Comparison of ENCODE assay signal across 10 cellular contexts in the genomic region with DNA sequence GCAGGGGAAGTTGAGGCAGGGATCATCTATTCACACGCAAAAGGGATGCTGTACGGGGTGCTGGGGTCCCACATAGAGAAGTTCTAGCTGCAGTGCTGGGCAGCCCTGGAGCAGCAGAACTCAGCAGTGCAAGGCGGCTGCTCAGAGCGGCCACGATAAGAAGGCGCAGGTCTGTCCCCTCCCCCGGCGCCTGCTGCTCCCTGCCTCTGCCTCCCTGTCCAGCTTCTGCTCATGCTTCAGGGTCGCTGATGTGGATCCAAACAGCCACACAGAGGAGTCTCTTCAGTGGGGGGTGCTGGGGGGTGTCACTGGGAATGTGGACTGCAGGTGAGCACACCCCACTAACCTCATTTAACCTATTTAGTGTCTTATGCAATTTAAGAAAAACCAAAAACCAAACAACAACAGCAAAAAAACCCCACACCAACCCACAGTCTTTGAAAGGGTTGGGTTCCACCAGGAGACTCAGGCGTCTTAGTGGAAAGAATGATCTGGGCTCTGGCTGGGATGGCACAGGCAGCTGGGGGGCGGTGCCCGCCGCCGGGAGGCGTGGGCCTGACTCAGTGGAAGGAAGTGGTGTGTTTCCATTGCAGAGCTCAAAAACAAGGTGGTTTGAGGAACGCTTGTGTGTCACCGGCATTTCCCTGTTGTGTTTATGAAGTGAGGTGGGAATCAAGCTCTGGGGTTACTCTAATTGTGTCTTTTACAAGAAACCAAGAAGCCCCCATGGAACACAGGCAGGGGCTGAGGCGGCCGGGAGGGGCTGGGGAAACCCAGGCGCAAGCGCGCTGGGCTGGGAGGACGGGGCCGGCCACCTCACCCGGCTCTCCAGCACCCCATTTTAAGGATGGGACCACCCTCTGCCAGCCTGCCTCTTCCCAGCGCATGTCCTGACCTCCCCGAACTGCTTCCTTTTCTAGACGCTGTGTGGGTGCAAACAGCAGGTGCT. TPM values are rescaled to one million over a fixed set of nuclear protein-coding genes. Genes with fewer than 3 reads are reported as not detected.
DNase-seq lines count a peak whose midpoint lies in the region; ATAC-seq and TF ChIP-seq lines count a peak whose summit lies in the region.
"Had no signal": no experiment of that assay in that cellular context is flagged by ENCODE, and none has a peak within 500 bp of the region (broad histone marks: within the 10 kb centered on the region; RNA-seq: fewer than 3 reads in every experiment).

No MANE protein-coding gene starts in this region.

- H3K9me2 ChIP-seq in OCI-LY1 (ENCODE audit: low read depth, low read length): no peaks in the 10 kb centered on the region

- H3K4me3 ChIP-seq in OCI-LY1 (ENCODE audit: low read depth, low read length, poor library complexity, severe bottlenecking): peak overlapping the region; percentile 25

- no peaks in the 10 kb centered on the region for H3K36me3 ChIP-seq in OCI-LY1 (ENCODE audit: insufficient read depth, low read length)

- no peaks in the 10 kb centered on the region; the same call in 1 of the 2 replicates for H3K27me3 ChIP-seq in OCI-LY1 (ENCODE audit: insufficient read depth, low read length)

- no peaks in the 10 kb centered on the region for H4K20me1 ChIP-seq in OCI-LY1 (ENCODE audit: insufficient read depth, low read length)

- peaks cover 17% of the 10 kb centered on the region for H3K4me1 ChIP-seq in OCI-LY1 (ENCODE audit: insufficient read depth, low read length, severe bottlenecking)

- ATAC-seq in GM21737 (IDR thresholded peaks at IDR 0.05; ENCODE audit: unreplicated experiment) (no peak), HG03571 (IDR thresholded peaks at IDR 0.05; ENCODE audit: unreplicated experiment) (no peak)

- H3K4me2 ChIP-seq in OCI-LY1 (ENCODE audit: low read length): peak overlapping the region; percentile 45; the same call in 1 of the 2 replicates

- no peak for TF ChIP-seq CTCF in OCI-LY1 (IDR thresholded peaks at IDR 0.05; ENCODE audit: low read length)

- H3K27ac ChIP-seq in OCI-LY1 (ENCODE audit: low read depth, low read length, poor library complexity, severe bottlenecking): no peak overlapping the region

- H3K9ac ChIP-seq in OCI-LY1 (ENCODE audit: low read length): no peak overlapping the region

- H2AFZ ChIP-seq in OCI-LY1 (ENCODE audit: low read length): no peak overlapping the region

- H3F3A ChIP-seq in OCI-LY1 (ENCODE audit: insufficient read depth, low read length): no peaks in the 10 kb centered on the region

- DNase-seq in activated T-cell treated with anti-CD3 and anti-CD28 coated beads for 1 hour (ENCODE audit: low read depth) (peak; percentile 78), lung microvascular endothelial cell (ENCODE audit: low read depth in 2 of 2) (peak; percentile 27 to 49), medulla oblongata (ENCODE audit: extremely low spot score) (no peak), iPS-NIHi11 (ENCODE audit: low spot score) (no peak)
- DNase-seq in stimulated activated CD8-positive, alpha-beta memory T cell treated with anti-CD3 and anti-CD28 coated beads, Interleukin-7, amount 100 ng/mL, for 1 hour (ENCODE audit: low read depth in 2 of 2): peak; percentile 73 to 80

- H3K9me3 ChIP-seq in OCI-LY1 (ENCODE audit: low read length): no peaks in the 10 kb centered on the region

- no peaks in the 10 kb centered on the region for H3K79me2 ChIP-seq in OCI-LY1 (ENCODE audit: insufficient read depth, low read length)

RNA-seq across cellular contexts. Expression of a gene that starts 55.1 kb away (rescaled TPM):
- total RNA-seq in lung microvascular endothelial cell: not detected in 2 replicates
- total RNA-seq: G401, LHCN-M2 had no signal

Comparison
In these comparisons a context has a peak if more than half of its experiments do, and no peak if none do; other contexts are left out.
1. DNase-seq: peak in activated T-cell treated with anti-CD3 and anti-CD28 coated beads for 1 hour (single experiment), lung microvascular endothelial cell (2 of 2) and stimulated activated CD8-positive, alpha-beta memory T cell treated with anti-CD3 and anti-CD28 coated beads, Interleukin-7, amount 100 ng/mL, for 1 hour (2 of 2); none in medulla oblongata (single experiment) and iPS-NIHi11 (single experiment).